Comparison of ENCODE assay signal across 18 cellular contexts in genomic region chr20:46396052-46396451, GRCh38.
"Had no signal": no experiment of that assay in that cellular context is flagged by ENCODE, and none has a peak within 500 bp of the region (broad histone marks: within the 10 kb centered on the region; RNA-seq: fewer than 3 reads in every experiment).

No MANE protein-coding gene starts in this region.

- DNase-seq: activated B cell treated with CpG ODN at 0.5 μM for 24 hours; activated CD4-positive, alpha-beta memory T cell treated with anti-CD3 and anti-CD28 coated beads for 36 hours; activated CD4-positive, alpha-beta T cell treated with anti-CD3 and anti-CD28 coated beads for 1 hour; activated CD4-positive, alpha-beta T cell treated with anti-CD3 and anti-CD28 coated beads, Interleukin-2, amount 10 ng/mL, durations not matched to agents 24 days and 14 days; activated CD8-positive, alpha-beta memory T cell treated with anti-CD3 and anti-CD28 coated beads for 24 hours; activated gamma-delta T cell treated with Interleukin-2 at 50 U/mL for 16 hours; activated naive CD4-positive, alpha-beta T cell treated with anti-CD3 and anti-CD28 coated beads, Interleukin-2, amount 10 ng/mL, durations not matched to agents 7 days and 5 days; activated naive CD8-positive, alpha-beta T cell treated with anti-CD3 and anti-CD28 coated beads for 36 hours; activated T-cell treated with anti-CD3 and anti-CD28 coated beads, Interleukin-2, amount 50 U/mL, for 4 hours; KG1; NCI-H2029; NCI-H446; NCI-H524; Peyer's patch; SHP77 treated with DMSO at 0.1 percent for 48 hours; T-helper 2 cell; T1000 had no signal

- H3K27me3 ChIP-seq: Peyer's patch had no signal

- ATAC-seq: activated T-cell treated with anti-CD3 and anti-CD28 coated beads, Interleukin-2, amount 50 U/mL, for 4 hours had no signal

- H3K27me3 Mint-ChIP-seq: activated B cell treated with CpG ODN at 0.5 μM for 24 hours; activated CD4-positive, alpha-beta memory T cell treated with anti-CD3 and anti-CD28 coated beads for 36 hours; activated CD4-positive, alpha-beta T cell treated with anti-CD3 and anti-CD28 coated beads, Interleukin-2, amount 10 ng/mL, durations not matched to agents 24 days and 14 days; activated naive CD4-positive, alpha-beta T cell treated with anti-CD3 and anti-CD28 coated beads, Interleukin-2, amount 10 ng/mL, durations not matched to agents 7 days and 5 days; activated naive CD8-positive, alpha-beta T cell treated with anti-CD3 and anti-CD28 coated beads for 36 hours; IgD-negative memory B cell had no signal

- H3K27ac Mint-ChIP-seq: activated B cell treated with CpG ODN at 0.5 μM for 24 hours; activated CD4-positive, alpha-beta memory T cell treated with anti-CD3 and anti-CD28 coated beads for 36 hours; activated CD4-positive, alpha-beta T cell treated with anti-CD3 and anti-CD28 coated beads, Interleukin-2, amount 10 ng/mL, durations not matched to agents 24 days and 14 days; activated naive CD4-positive, alpha-beta T cell treated with anti-CD3 and anti-CD28 coated beads, Interleukin-2, amount 10 ng/mL, durations not matched to agents 7 days and 5 days; activated naive CD8-positive, alpha-beta T cell treated with anti-CD3 and anti-CD28 coated beads for 36 hours had no signal

- H3K9me3 Mint-ChIP-seq: activated B cell treated with CpG ODN at 0.5 μM for 24 hours; activated CD4-positive, alpha-beta memory T cell treated with anti-CD3 and anti-CD28 coated beads for 36 hours; activated CD4-positive, alpha-beta T cell treated with anti-CD3 and anti-CD28 coated beads, Interleukin-2, amount 10 ng/mL, durations not matched to agents 24 days and 14 days; activated naive CD4-positive, alpha-beta T cell treated with anti-CD3 and anti-CD28 coated beads, Interleukin-2, amount 10 ng/mL, durations not matched to agents 7 days and 5 days; activated naive CD8-positive, alpha-beta T cell treated with anti-CD3 and anti-CD28 coated beads for 36 hours; activated T-cell treated with anti-CD3 and anti-CD28 coated beads, Interleukin-2, amount 50 U/mL, for 4 hours; IgD-negative memory B cell had no signal

- H3K4me3 Mint-ChIP-seq: activated B cell treated with CpG ODN at 0.5 μM for 24 hours; activated CD4-positive, alpha-beta memory T cell treated with anti-CD3 and anti-CD28 coated beads for 36 hours; activated CD4-positive, alpha-beta T cell treated with anti-CD3 and anti-CD28 coated beads, Interleukin-2, amount 10 ng/mL, durations not matched to agents 24 days and 14 days; activated naive CD4-positive, alpha-beta T cell treated with anti-CD3 and anti-CD28 coated beads, Interleukin-2, amount 10 ng/mL, durations not matched to agents 7 days and 5 days; activated naive CD8-positive, alpha-beta T cell treated with anti-CD3 and anti-CD28 coated beads for 36 hours; activated T-cell treated with anti-CD3 and anti-CD28 coated beads, Interleukin-2, amount 50 U/mL, for 4 hours; IgD-negative memory B cell had no signal

- H3K4me3 ChIP-seq: Peyer's patch had no signal

- H3K9me3 ChIP-seq: Peyer's patch had no signal

- H3K27ac ChIP-seq: Peyer's patch had no signal
